In genomic region chr6:161744211-161745067, GRCh38 we compare ENCODE assay signal across 20 cellular contexts.
DNase-seq lines count a peak whose midpoint lies in the region; ATAC-seq and TF ChIP-seq lines count a peak whose summit lies in the region.
"Had no signal": no experiment of that assay in that cellular context is flagged by ENCODE, and none has a peak within 500 bp of the region (broad histone marks: within the 10 kb centered on the region; RNA-seq: fewer than 3 reads in every experiment).

No MANE protein-coding gene starts in this region.

- no peaks in the 10 kb centered on the region for H3K9me3 ChIP-seq in DND-41 (ENCODE audit: insufficient read depth, low read length, severe bottlenecking)
- H3K9me3 ChIP-seq: A549, Caco-2, HAP-1 had no signal

- DNase-seq in DND-41 (no peak), NCI-H146 treated with DMSO at 0.1 percent for 48 hours (lab: John Stamatoyannopoulos, UW; ENCODE audit: unreplicated experiment) (peak; percentile 28), astrocyte of the spinal cord (ENCODE audit: low read depth, low spot score) (peak; percentile 88), fibroblast of the conjunctiva (ENCODE audit: low read depth) (peak; percentile 17), midbrain (lab: John Stamatoyannopoulos, UW) (no peak), NCI-H2196 (lab: John Stamatoyannopoulos, UW; ENCODE audit: unreplicated experiment) (no peak)
- DNase-seq: Caco-2, DMS53, IMR-90, Kasumi-1, NCI-H1436 treated with DMSO at 0.1 percent for 48 hours, NCI-H226, NCI-H526 treated with DMSO at 0.1 percent for 48 hours, SIG-M5 had no signal

- TF ChIP-seq CTCF in DND-41 (IDR thresholded peaks at IDR 0.05; ENCODE audit: borderline replicate concordance, extremely low read depth, low read length, poor library complexity, severe bottlenecking) (no peak), astrocyte of the spinal cord (IDR thresholded peaks at IDR 0.05; ENCODE audit: low read depth, low read length) (no peak)

- H3K27me3 ChIP-seq in DND-41 (ENCODE audit: insufficient read depth, low read length, poor library complexity), result no peaks in the 10 kb centered on the region

- in situ Hi-C loops in astrocyte of the spinal cord (cut with HindIII; ENCODE audit: low sequenced_read_pairs), result no loop called here

- H3K4me3 ChIP-seq in DND-41 (ENCODE audit: low read depth in 1 of 2, low read length in 2 of 2), result no peak overlapping the region
- H3K4me3 ChIP-seq in astrocyte of the spinal cord (ENCODE audit: low read depth, low read length), result no peak overlapping the region
- H3K4me3 ChIP-seq: A549, GM12878, HAP-1 had no signal

- H2AFZ ChIP-seq in DND-41 (ENCODE audit: low read depth, low read length), result peak overlapping the region; percentile 26; the same call in 1 of the 2 replicates

- no peaks in the 10 kb centered on the region for H4K20me1 ChIP-seq in DND-41 (ENCODE audit: insufficient read depth, low read length)

- ATAC-seq in DND-41 (ENCODE audit: insufficient read depth, low read depth) (no peak), HG03460 (IDR thresholded peaks at IDR 0.05; ENCODE audit: unreplicated experiment) (no peak), GM21723 (IDR thresholded peaks at IDR 0.05; ENCODE audit: unreplicated experiment) (no peak)
- ATAC-seq: A549, Panc1 had no signal

- H3K4me2 ChIP-seq in DND-41 (ENCODE audit: insufficient read depth, low read length), result no peak overlapping the region
- H3K4me2 ChIP-seq: A549 had no signal

- no peaks in the 10 kb centered on the region for H3K36me3 ChIP-seq in DND-41 (ENCODE audit: insufficient read depth, low read length)
- H3K36me3 ChIP-seq: HAP-1 had no signal

- no peaks in the 10 kb centered on the region for H3K4me1 ChIP-seq in DND-41 (ENCODE audit: insufficient read depth, low read length)
- H3K4me1 ChIP-seq: Caco-2, HAP-1 had no signal

- H3K27ac ChIP-seq in DND-41 (ENCODE audit: low read length), result no peak overlapping the region
- H3K27ac ChIP-seq: A549 had no signal

- H3K79me2 ChIP-seq in DND-41 (ENCODE audit: insufficient read depth, low read length), result no peaks in the 10 kb centered on the region

- H3K9ac ChIP-seq in DND-41 (ENCODE audit: low read depth, low read length), result no peak overlapping the region

Comparison
In these comparisons a context has a peak if more than half of its experiments do, and no peak if none do; other contexts are left out.
1. DNase-seq: peak in NCI-H146 treated with DMSO at 0.1 percent for 48 hours (single experiment), astrocyte of the spinal cord (single experiment) and fibroblast of the conjunctiva (single experiment); none in DND-41 (single experiment), midbrain (single experiment) and NCI-H2196 (single experiment).